Comparison of ENCODE assay signal across 7 cellular contexts in the genomic region with DNA sequence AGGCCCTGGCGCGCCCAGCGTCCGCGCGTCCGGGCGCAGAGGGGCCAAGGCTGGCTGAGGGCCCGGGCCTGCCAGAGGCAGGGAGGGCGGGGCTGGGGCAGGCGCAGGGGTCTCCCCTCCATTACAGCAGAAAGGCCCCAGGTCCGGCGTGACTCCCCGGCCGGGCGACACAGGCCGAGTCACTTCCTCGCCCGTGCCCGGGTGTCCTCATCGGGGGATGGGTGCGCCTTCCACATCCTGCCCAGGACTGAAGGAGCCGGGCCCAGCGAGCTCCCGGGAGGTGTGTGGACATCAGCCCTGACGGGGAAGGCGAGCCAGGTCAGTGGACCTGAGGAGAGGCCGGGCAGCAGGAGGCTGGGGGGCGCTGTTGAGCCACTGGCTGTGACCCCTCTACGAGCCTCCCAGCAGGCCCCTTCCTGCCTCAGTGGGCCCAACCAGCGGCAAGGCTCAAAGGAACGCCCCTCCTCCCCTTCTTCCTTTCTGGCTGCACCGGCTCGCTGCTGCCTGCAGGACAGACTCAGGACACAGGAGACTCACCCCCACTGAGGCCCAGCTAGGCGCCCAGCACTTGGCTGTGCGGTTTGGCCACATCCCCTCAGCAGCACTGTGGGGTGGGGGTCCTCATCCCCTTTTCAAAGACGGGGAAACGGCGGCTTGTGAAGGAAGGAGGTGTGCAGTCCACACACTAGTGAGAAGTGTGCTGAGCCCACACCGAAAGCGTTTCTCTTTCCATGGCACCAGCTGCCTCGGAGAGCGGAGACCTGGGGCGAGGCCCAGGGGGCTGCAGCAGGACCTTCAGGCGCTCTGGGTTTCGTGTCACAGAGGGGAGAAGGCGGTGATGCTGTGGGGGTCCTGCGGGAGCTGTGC. TPM values are rescaled to one million over a fixed set of nuclear protein-coding genes. Genes with fewer than 3 reads are reported as not detected.
DNase-seq lines count a peak whose midpoint lies in the region; ATAC-seq and TF ChIP-seq lines count a peak whose summit lies in the region.

No MANE protein-coding gene starts in this region.

- no peaks in the 10 kb centered on the region for H3K27me3 ChIP-seq in WERI-Rb-1 (ENCODE audit: insufficient read depth, low read depth, severe bottlenecking)
- H3K27me3 ChIP-seq in iPS DF 6.9 (ENCODE audit: control insufficient read depth, insufficient read depth, low read length) = no peaks in the 10 kb centered on the region; the same call in 1 of the 2 replicates
- no peaks in the 10 kb centered on the region for H3K27me3 ChIP-seq in smooth muscle cell (ENCODE audit: low read depth)

- H3K4me1 ChIP-seq in iPS DF 6.9 (ENCODE audit: control insufficient read depth, insufficient read depth, low read length) (peaks cover 9% of the 10 kb centered on the region; the same call in 1 of the 2 replicates), smooth muscle cell (ENCODE audit: low read depth) (peaks cover 31% of the 10 kb centered on the region)

- no peaks in the 10 kb centered on the region for H3F3A ChIP-seq in smooth muscle cell (ENCODE audit: low read depth)

- peak overlapping the region; percentile 84 for H2AFZ ChIP-seq in smooth muscle cell (ENCODE audit: low read depth)

- no CpG with 5 or more reads among the region's 48 CpGs for WGBS in iPS DF 6.9 (ENCODE audit: insufficient coverage, insufficient read length)
- WGBS in smooth muscle cell (ENCODE audit: low lambda C conversion rate) = 32% methylated on average over 39 of the region's 48 CpGs

- H3K36me3 ChIP-seq in WERI-Rb-1 = no peaks in the 10 kb centered on the region
- H3K36me3 ChIP-seq in iPS DF 6.9 (ENCODE audit: control insufficient read depth, insufficient read depth, low read length) = no peaks in the 10 kb centered on the region
- H3K36me3 ChIP-seq in smooth muscle cell (ENCODE audit: low read depth) = no peaks in the 10 kb centered on the region

- DNase-seq in GM19238 (ENCODE audit: insufficient read length, low spot score) (peak; percentile 58), WERI-Rb-1 (no peak), iPS DF 6.9 (ENCODE audit: low read depth, low spot score) (no peak), smooth muscle cell (lab: John Stamatoyannopoulos, UW; ENCODE audit: unreplicated experiment) (no peak), erythroblast (lab: John Stamatoyannopoulos, UW) (no peak)
- DNase-seq in activated CD8-positive, alpha-beta memory T cell treated with anti-CD3 and anti-CD28 coated beads, Interleukin-2, amount 50 U/mL, for 4 hours = no peak

- TF ChIP-seq CTCF in WERI-Rb-1 (IDR thresholded peaks at IDR 0.05; ENCODE audit: low read depth, low read length) (peak; percentile 50), smooth muscle cell (IDR thresholded peaks at IDR 0.05; ENCODE audit: borderline replicate concordance, insufficient read depth, poor library complexity, severe bottlenecking) (peak; percentile 36)

- ATAC-seq in HG02763 (IDR thresholded peaks at IDR 0.05; ENCODE audit: unreplicated experiment) = no peak

- peak overlapping the region; percentile 70 for H3K9ac ChIP-seq in smooth muscle cell (ENCODE audit: low read depth)

- peaks cover 6% of the 10 kb centered on the region for H3K79me2 ChIP-seq in smooth muscle cell (ENCODE audit: low read depth)

- H3K27ac ChIP-seq in WERI-Rb-1 (no peak overlapping the region), iPS DF 6.9 (ENCODE audit: low read length) (no peak overlapping the region), smooth muscle cell (ENCODE audit: low read depth) (peak overlapping the region; percentile 23)

- TF ChIP-seq POLR2A in erythroblast (IDR thresholded peaks at IDR 0.05; ENCODE audit: low read length) = no peak

- H4K20me1 ChIP-seq in smooth muscle cell (ENCODE audit: low read depth) = peaks cover 45% of the 10 kb centered on the region

- peak overlapping the region; percentile 94 for H3K4me2 ChIP-seq in smooth muscle cell

- no peak overlapping the region for H3K4me3 ChIP-seq in WERI-Rb-1 (ENCODE audit: low read depth, low read length)
- peak overlapping the region; percentile 28; the same call in 1 of the 2 replicates for H3K4me3 ChIP-seq in iPS DF 6.9 (ENCODE audit: low read length)
- H3K4me3 ChIP-seq in smooth muscle cell = peak overlapping the region; percentile 66

- H3K9me3 ChIP-seq in WERI-Rb-1 (ENCODE audit: severe bottlenecking) = no peaks in the 10 kb centered on the region
- no peaks in the 10 kb centered on the region for H3K9me3 ChIP-seq in iPS DF 6.9 (ENCODE audit: control insufficient read depth, insufficient read depth, low read length)
- H3K9me3 ChIP-seq in smooth muscle cell (replicated peaks; ENCODE audit: low read depth) = no peaks in the 10 kb centered on the region

RNA-seq across cellular contexts. Expression of a gene that starts 0.6 kb away (rescaled TPM):
- total RNA-seq in smooth muscle cell = 35.7 and 46.5 TPM in 2 replicates
- polyA plus RNA-seq in smooth muscle cell = 57.7 and 76.5 TPM in 2 replicates

RNA-seq across cellular contexts. Expression of a gene that starts 29.3 kb away (rescaled TPM):
- total RNA-seq in smooth muscle cell = not detected in 2 replicates
- not detected in 2 replicates for polyA plus RNA-seq in smooth muscle cell

RNA-seq across cellular contexts. Expression of a gene that starts 39.9 kb away (rescaled TPM):
- not detected in 2 replicates for total RNA-seq in smooth muscle cell
- polyA plus RNA-seq in smooth muscle cell = not detected in 2 replicates
